Comparison of ENCODE assay signal across 22 cellular contexts in the genomic region with DNA sequence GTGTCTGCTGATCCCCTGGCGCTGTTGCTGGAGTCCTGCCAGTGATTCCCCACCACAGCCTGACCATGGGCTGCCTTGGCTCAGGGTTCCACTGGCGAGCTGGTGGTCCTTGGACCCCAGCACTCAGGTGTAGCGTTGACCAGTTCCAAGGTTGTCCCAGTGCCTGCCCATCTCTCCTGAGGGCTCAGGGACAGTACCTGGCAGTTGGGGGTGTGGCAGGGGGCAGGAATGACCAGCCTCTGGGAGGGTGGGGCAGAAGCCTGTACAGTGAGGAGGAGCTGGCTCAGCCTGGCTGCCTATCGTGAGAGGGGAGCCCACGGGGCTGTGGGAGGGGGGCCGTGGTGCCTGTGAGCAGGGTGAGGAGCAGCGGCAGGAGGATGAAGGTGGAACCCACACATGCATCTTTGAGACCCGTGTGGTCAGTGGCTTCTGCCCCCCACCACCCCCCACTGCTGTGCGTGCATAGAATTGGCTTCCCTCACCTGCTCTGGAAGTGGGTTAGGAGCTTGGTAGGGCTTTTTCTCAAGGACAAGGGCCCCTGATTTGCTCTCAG. TPM values are rescaled to one million over a fixed set of nuclear protein-coding genes. Genes with fewer than 3 reads are reported as not detected.
A peak's percentile ranks its signal among the peaks of the same experiment; 100 is the strongest.
DNase-seq lines count a peak whose midpoint lies in the region; ATAC-seq and TF ChIP-seq lines count a peak whose summit lies in the region.
"Had no signal": no experiment of that assay in that cellular context is flagged by ENCODE, and none has a peak within 500 bp of the region (broad histone marks: within the 10 kb centered on the region; RNA-seq: fewer than 3 reads in every experiment).

No MANE protein-coding gene starts in this region.

- H3K27me3 ChIP-seq in neuronal stem cell (ENCODE audit: control insufficient read depth in 3 of 3, insufficient read depth in 3 of 3, low read depth in 1 of 3, low read length in 3 of 3) = no peaks in the 10 kb centered on the region
- H3K27me3 ChIP-seq: BE2C had no signal

- H4K8ac ChIP-seq in neuronal stem cell (ENCODE audit: low read depth, low read length) = no peak overlapping the region

- ATAC-seq in Right ventricle myocardium superior (ENCODE audit: poor library complexity) (no peak), left cardiac atrium (no peak)
- no peak for ATAC-seq in effector memory CD8-positive, alpha-beta T cell (replicated peaks)
- ATAC-seq: A549; CD8-positive, alpha-beta T cell had no signal

- peaks cover 86 to 100% of the 10 kb centered on the region in 2 donors for H3K36me3 Mint-ChIP-seq in CD14-positive monocyte
- H3K36me3 Mint-ChIP-seq in effector memory CD8-positive, alpha-beta T cell (ENCODE audit: insufficient read depth) = peaks cover 35% of the 10 kb centered on the region

- no peak overlapping the region for H3K4me3 Mint-ChIP-seq in CD14-positive monocyte
- no peak overlapping the region for H3K4me3 Mint-ChIP-seq in effector memory CD8-positive, alpha-beta T cell
- H3K4me3 Mint-ChIP-seq: CD4-positive, CD25-positive, alpha-beta regulatory T cell; CD8-positive, alpha-beta T cell; H9; HFFc6 had no signal

- H3K9me3 ChIP-seq in neuronal stem cell (replicated peaks in 1 of 2; ENCODE audit: control insufficient read depth in 2 of 2, insufficient read depth in 1 of 2, low read depth in 1 of 2, low read length in 2 of 2) = no peaks in the 10 kb centered on the region
- H3K9me3 ChIP-seq: A549, BE2C, Caco-2 had no signal

- DNase-seq in Right ventricle myocardium superior (peak; percentile 24), left cardiac atrium (no peak), CD14-positive monocyte (ENCODE audit: low spot score) (peak; percentile 31), neuronal stem cell (ENCODE audit: low spot score) (no peak), SIG-M5 (lab: John Stamatoyannopoulos, UW) (no peak), NCI-H510A treated with DMSO at 0.1 percent for 48 hours (lab: John Stamatoyannopoulos, UW) (no peak), Kasumi-1 (lab: John Stamatoyannopoulos, UW) (no peak)
- no peak for DNase-seq in effector memory CD8-positive, alpha-beta T cell
- DNase-seq: 8988T; ACHN; AML-193; BE2C; C1 segment of cervical spinal cord; Caco-2; CD4-positive, CD25-positive, alpha-beta regulatory T cell; CD8-positive, alpha-beta T cell; DMS153; DND-41; GM23248; H9; HFFc6 had no signal

- H4K91ac ChIP-seq in neuronal stem cell (ENCODE audit: low read depth, low read length, poor library complexity) = no peak overlapping the region

- H3K36me3 ChIP-seq in neuronal stem cell (replicated peaks in 1 of 2; ENCODE audit: control insufficient read depth in 2 of 2, insufficient read depth in 2 of 2, low read length in 2 of 2) = peaks cover 67 to 94% of the 10 kb centered on the region in 2 donors

- H2BK120ac ChIP-seq in neuronal stem cell (ENCODE audit: low read depth, low read length) = peak overlapping the region; percentile 36

- H2AK5ac ChIP-seq in neuronal stem cell (ENCODE audit: low read depth, low read length) = no peak overlapping the region

- H2BK15ac ChIP-seq in neuronal stem cell (ENCODE audit: low read length) = no peak overlapping the region

- peak overlapping the region; percentile 71 for H3K14ac ChIP-seq in neuronal stem cell (ENCODE audit: low read length)

- no peak for TF ChIP-seq CTCF in CD14-positive monocyte (IDR thresholded peaks at IDR 0.05)

- H3K18ac ChIP-seq in neuronal stem cell (ENCODE audit: low read length) = peak overlapping the region; percentile 13

- H3K4ac ChIP-seq in neuronal stem cell (ENCODE audit: low read length) = no peak overlapping the region

- peak overlapping the region in 3 of 7 donors; percentile 18 to 69 (median 50) for H3K27ac Mint-ChIP-seq in CD14-positive monocyte
- peak overlapping the region; percentile 49 to 53 for H3K27ac Mint-ChIP-seq in effector memory CD8-positive, alpha-beta T cell
- H3K27ac Mint-ChIP-seq: CD8-positive, alpha-beta T cell; H9; HFFc6 had no signal

- intact Hi-C loops in Right ventricle myocardium superior (cut with DNase I) = no loop called here
- intact Hi-C loops in left cardiac atrium (cut with DNase I) = no loop called here
- intact Hi-C loops in CD14-positive monocyte (cut with micrococcal nuclease) = no loop called here

- peaks cover 0 to 9% of the 10 kb centered on the region in 2 donors for H3K4me1 ChIP-seq in neuronal stem cell (ENCODE audit: control insufficient read depth in 2 of 2, insufficient read depth in 1 of 2, low read depth in 1 of 2, low read length in 2 of 2)
- H3K4me1 ChIP-seq: A549, Caco-2 had no signal

- H3K27ac ChIP-seq in neuronal stem cell (replicated peaks; ENCODE audit: low read length) = no peak overlapping the region
- H3K27ac ChIP-seq: A549, GM23248 had no signal

- no peak overlapping the region for H3K4me2 ChIP-seq in neuronal stem cell (ENCODE audit: insufficient read depth, low read length, poor library complexity, severe bottlenecking)
- H3K4me2 ChIP-seq: A549 had no signal

- H3K4me1 Mint-ChIP-seq in CD14-positive monocyte = no peaks in the 10 kb centered on the region
- H3K4me1 Mint-ChIP-seq in effector memory CD8-positive, alpha-beta T cell (ENCODE audit: low read depth in 2 of 2) = peaks cover 0 to 6% of the 10 kb centered on the region in 2 donors

- H3K4me3 ChIP-seq in neuronal stem cell (ENCODE audit: low read length in 2 of 2) = no peak overlapping the region
- H3K4me3 ChIP-seq: A549, GM23248 had no signal

- H3K27me3 Mint-ChIP-seq in CD14-positive monocyte (ENCODE audit: low read depth in 3 of 3) = peaks cover 0 to 2% (median 0%) of the 10 kb centered on the region in 3 donors
- H3K27me3 Mint-ChIP-seq in effector memory CD8-positive, alpha-beta T cell = no peaks in the 10 kb centered on the region
- H3K27me3 Mint-ChIP-seq: CD4-positive, CD25-positive, alpha-beta regulatory T cell had no signal

- H2BK5ac ChIP-seq in neuronal stem cell (ENCODE audit: low read length) = peak overlapping the region; percentile 26

- H2AFZ ChIP-seq in neuronal stem cell (ENCODE audit: low read length) = no peak overlapping the region
- H2AFZ ChIP-seq: GM23248 had no signal

- H3K79me1 ChIP-seq in neuronal stem cell (ENCODE audit: low read depth, low read length) = peaks cover 5% of the 10 kb centered on the region

- H3K9me3 Mint-ChIP-seq in CD14-positive monocyte = peaks cover 0 to 2% (median 0%) of the 10 kb centered on the region in 7 donors
- no peaks in the 10 kb centered on the region for H3K9me3 Mint-ChIP-seq in effector memory CD8-positive, alpha-beta T cell
- H3K9me3 Mint-ChIP-seq: CD4-positive, CD25-positive, alpha-beta regulatory T cell; CD8-positive, alpha-beta T cell; H9; HFFc6 had no signal

- H2BK12ac ChIP-seq in neuronal stem cell (ENCODE audit: low read length) = no peak overlapping the region

- H3K23ac ChIP-seq in neuronal stem cell (ENCODE audit: low read depth, low read length, poor library complexity) = no peak overlapping the region

- WGBS in neuronal stem cell (ENCODE audit: extremely low coverage in 2 of 2, insufficient read length in 2 of 2, insufficient replicate concordance in 1 of 2), 2 donors = no CpG with 5 or more reads among the region's 9 CpGs

- no peak overlapping the region for H3K9ac ChIP-seq in neuronal stem cell (ENCODE audit: low read depth, low read length, poor library complexity)
- H3K9ac ChIP-seq: GM23248 had no signal

RNA-seq across cellular contexts. Expression of a gene that starts 12.6 kb away (rescaled TPM):
- total RNA-seq in Right ventricle myocardium superior (0.54 TPM), left cardiac atrium (under 1 TPM; 0.41 to 0.42 TPM)
- polyA plus RNA-seq in CD14-positive monocyte = not detected
- 0.13 TPM for polyA plus RNA-seq in neuronal stem cell (2013, experiment 1 of 2)
- 0.12 TPM for polyA plus RNA-seq in neuronal stem cell (2013, experiment 2 of 2)
- total RNA-seq: GM23248 had no signal
- polyA plus RNA-seq: GM23248 had no signal

RNA-seq across cellular contexts. Expression of a gene that starts 56.4 kb away (rescaled TPM):
- 15.8 TPM for total RNA-seq in Right ventricle myocardium superior
- total RNA-seq in left cardiac atrium = 10 to 100 TPM; 13.3 to 16.6 TPM
- polyA plus RNA-seq in CD14-positive monocyte = 1 to 10 TPM in 1 of 2 donors, under 1 TPM in 1; 0.75 to 2.7 TPM
- polyA plus RNA-seq in neuronal stem cell (2013, experiment 1 of 2) = 26.5 TPM
- 27.6 TPM for polyA plus RNA-seq in neuronal stem cell (2013, experiment 2 of 2)

Comparison
In these comparisons a context has a peak if more than half of its experiments do, and no peak if none do; other contexts are left out.
1. DNase-seq: peak in Right ventricle myocardium superior (single experiment) and CD14-positive monocyte (single experiment); none in left cardiac atrium (single experiment), effector memory CD8-positive, alpha-beta T cell (0 of 3), neuronal stem cell (single experiment), SIG-M5 (single experiment), NCI-H510A treated with DMSO at 0.1 percent for 48 hours (single experiment) and Kasumi-1 (0 of 2).